Comparison of ENCODE assay signal across 23 cellular contexts in the genomic region with DNA sequence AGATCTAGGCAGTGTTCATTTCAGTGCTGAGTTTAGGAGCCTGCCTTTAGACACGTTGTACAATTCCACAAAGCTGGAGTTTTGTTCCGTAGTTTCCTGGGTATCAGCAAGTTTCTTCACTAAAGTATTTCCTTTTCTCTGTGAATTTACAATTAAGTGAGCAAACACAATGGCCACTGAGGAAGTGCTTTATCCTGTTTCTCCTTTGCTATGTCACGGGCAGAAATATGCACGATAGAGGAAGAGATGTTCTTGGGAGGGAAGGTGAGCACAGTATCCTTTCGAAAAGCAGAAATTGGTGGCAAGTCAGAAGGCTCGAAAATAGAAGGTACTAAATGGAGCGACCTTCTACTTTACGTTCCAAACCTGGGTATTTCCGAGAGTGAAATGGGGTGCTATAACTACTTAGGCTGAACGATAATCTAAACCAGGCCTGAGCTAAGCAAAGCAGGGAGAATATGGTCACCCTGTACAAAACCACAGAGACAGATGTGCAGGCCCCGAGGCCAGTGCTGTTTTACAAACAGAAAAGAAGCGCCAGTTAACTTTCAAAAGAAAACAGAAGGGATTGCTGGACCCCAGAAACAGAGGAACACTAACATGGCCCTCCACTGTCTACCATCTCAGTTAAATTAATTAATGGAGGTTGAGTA.
A peak's percentile ranks its signal among the peaks of the same experiment; 100 is the strongest.
DNase-seq lines count a peak whose midpoint lies in the region; ATAC-seq, FAIRE-seq and TF ChIP-seq lines count a peak whose summit lies in the region.
"Had no signal": no experiment of that assay in that cellular context is flagged by ENCODE, and none has a peak within 500 bp of the region (broad histone marks: within the 10 kb centered on the region; RNA-seq: fewer than 3 reads in every experiment).

No MANE protein-coding gene starts in this region.

- no peaks in the 10 kb centered on the region for H3K79me2 ChIP-seq in hepatocyte

- H3K4me3 ChIP-seq in left ventricle myocardium inferior (no peak overlapping the region), right atrium auricular region (no peak overlapping the region), hepatocyte (no peak overlapping the region), upper lobe of right lung (no peak overlapping the region)
- H3K4me3 ChIP-seq: esophagus squamous epithelium, HAP-1, K562, pancreas had no signal

- DNase-seq in left ventricle myocardium inferior (no peak), right atrium auricular region (ENCODE audit: low spot score) (no peak), NOMO-1 treated with DMSO at 0.1 percent for 48 hours (lab: John Stamatoyannopoulos, UW; ENCODE audit: unreplicated experiment) (peak; percentile 52), hepatocyte (ENCODE audit: low spot score) (no peak), upper lobe of right lung (no peak), T1000 (lab: John Stamatoyannopoulos, UW) (no peak), GM12892 (ENCODE audit: insufficient read length) (no peak), SIG-M5 (lab: John Stamatoyannopoulos, UW) (no peak)
- DNase-seq: ACHN; activated CD4-positive, alpha-beta T cell treated with anti-CD3 and anti-CD28 coated beads, Interleukin-2, amount 50 U/mL, for 48 hours; activated effector memory CD4-positive, alpha-beta T cell treated with Interleukin-2 at 50 U/mL for 16 hours; effector CD8-positive, alpha-beta T cell; esophagus squamous epithelium; NCI-H1092 treated with DMSO at 0.1 percent for 48 hours; NCI-H2029 treated with DMSO at 0.1 percent for 48 hours; NCI-H345; NCI-H82; pancreas; T-helper 2 cell had no signal

- 55% methylated on average over 12 of the region's 12 CpGs for WGBS in hepatocyte (ENCODE audit: low lambda C conversion rate, missing lambda C conversion rate)

- H3K36me3 ChIP-seq in left ventricle myocardium inferior = no peaks in the 10 kb centered on the region
- no peaks in the 10 kb centered on the region for H3K36me3 ChIP-seq in right atrium auricular region
- H3K36me3 ChIP-seq in hepatocyte (replicated peaks; ENCODE audit: insufficient read depth, low read depth) = no peaks in the 10 kb centered on the region
- no peaks in the 10 kb centered on the region for H3K36me3 ChIP-seq in upper lobe of right lung
- H3K36me3 ChIP-seq: esophagus squamous epithelium, HAP-1, pancreas had no signal

- no peak overlapping the region for H3K4me2 ChIP-seq in hepatocyte

- FAIRE-seq in GM12892 (lab: Jason Lieb, UNC) = no peak
- FAIRE-seq: K562, pancreas, RCC 7860 had no signal

- H3K9me3 ChIP-seq in left ventricle myocardium inferior (replicated peaks) (no peaks in the 10 kb centered on the region), right atrium auricular region (no peaks in the 10 kb centered on the region), hepatocyte (ENCODE audit: low read depth) (no peaks in the 10 kb centered on the region), upper lobe of right lung (no peaks in the 10 kb centered on the region)
- H3K9me3 ChIP-seq: esophagus squamous epithelium, HAP-1, pancreas had no signal

- H4K20me1 ChIP-seq in hepatocyte (ENCODE audit: insufficient read depth, poor library complexity, severe bottlenecking) = no peaks in the 10 kb centered on the region

- no peak for TF ChIP-seq POLR2A in GM12892 (IDR thresholded peaks at IDR 0.05; ENCODE audit: low read depth, low read length)

- H3K27me3 ChIP-seq in left ventricle myocardium inferior (ENCODE audit: low read depth) (no peaks in the 10 kb centered on the region), right atrium auricular region (no peaks in the 10 kb centered on the region), hepatocyte (peaks cover 3% of the 10 kb centered on the region), upper lobe of right lung (no peaks in the 10 kb centered on the region)
- H3K27me3 ChIP-seq: esophagus squamous epithelium, pancreas had no signal

- no peaks in the 10 kb centered on the region for H3K9me2 ChIP-seq in hepatocyte (replicated peaks; ENCODE audit: insufficient read depth)

- TF ChIP-seq CTCF in left ventricle myocardium inferior (IDR thresholded peaks at IDR 0.05; ENCODE audit: borderline replicate concordance) (no peak), right atrium auricular region (IDR thresholded peaks at IDR 0.05) (no peak), hepatocyte (IDR thresholded peaks at IDR 0.05; ENCODE audit: poor library complexity) (no peak), upper lobe of right lung (IDR thresholded peaks at IDR 0.05) (no peak)

- no peak overlapping the region for H2AFZ ChIP-seq in hepatocyte

- H3K27ac ChIP-seq in left ventricle myocardium inferior (replicated peaks) (peak overlapping the region; percentile 76), right atrium auricular region (peak overlapping the region in 1 of 2 donors; percentile 15), hepatocyte (peak overlapping the region; percentile 30), upper lobe of right lung (peak overlapping the region; percentile 12)
- H3K27ac ChIP-seq: C4-2B, pancreas had no signal

- intact Hi-C loops in left ventricle myocardium inferior (cut with micrococcal nuclease) (no loop called here), upper lobe of right lung (cut with DNase I) (no loop called here)

- ATAC-seq in upper lobe of right lung = no peak
- ATAC-seq: K562, pancreas had no signal

- H3K4me1 ChIP-seq in left ventricle myocardium inferior (peaks cover 76% of the 10 kb centered on the region), right atrium auricular region (peaks cover 0 to 9% of the 10 kb centered on the region in 2 donors), hepatocyte (ENCODE audit: insufficient read depth) (no peaks in the 10 kb centered on the region), upper lobe of right lung (peaks cover 6% of the 10 kb centered on the region)
- H3K4me1 ChIP-seq: HAP-1 had no signal
